In genomic region chr5:38551020-38552017, GRCh38 we compare ENCODE assay signal across 1 cellular context.
TF ChIP-seq lines count a peak whose summit lies in the region.

No MANE protein-coding gene starts in this region.

TF ChIP-seq in HEK293, 187 proteins besides CTCF, POLR2A, EP300 and RAD21 (continued from another document):
- no peak for TF ChIP-seq ZNF792 (tag by site-specific recombination; IDR thresholded peaks at IDR 0.05)
- 0 out of 2 replicates have a peak, but pooled peaks have one; percentile 38 for TF ChIP-seq ZNF580 (tag by site-specific recombination; IDR thresholded peaks at IDR 0.05)
- no peak for TF ChIP-seq ZNF529 (tag by site-specific recombination; IDR thresholded peaks at IDR 0.05; ENCODE audit: insufficient replicate concordance)
- TF ChIP-seq ZNF654 (tag by site-specific recombination; IDR thresholded peaks at IDR 0.05; ENCODE audit: low read depth): peak; percentile 57
